In genomic region chr20:32523613-32524218, GRCh38 we compare ENCODE assay signal across 16 cellular contexts.
A peak's percentile ranks its signal among the peaks of the same experiment; 100 is the strongest.
DNase-seq lines count a peak whose midpoint lies in the region; ATAC-seq lines count a peak whose summit lies in the region.
"Had no signal": no experiment of that assay in that cellular context is flagged by ENCODE, and none has a peak within 500 bp of the region (broad histone marks: within the 10 kb centered on the region; RNA-seq: fewer than 3 reads in every experiment).

No MANE protein-coding gene starts in this region.

- peak overlapping the region; percentile 67 for H3K27ac ChIP-seq in cingulate gyrus (ENCODE audit: low read depth, low read length)
- no peak overlapping the region for H3K27ac ChIP-seq in trophoblast cell (ENCODE audit: low read depth, low read length)
- H3K27ac ChIP-seq: neutrophil, thyroid gland had no signal

- H3K4me1 Mint-ChIP-seq in T-helper 1 cell treated with Interleukin-12 subunit alpha and Interleukin-12 subunit beta and Interleukin-4 antibody, amounts not matched to agents 30 μg/mL and 1 μg/mL, for 36 hours (ENCODE audit: low read depth) = peaks cover 51% of the 10 kb centered on the region

- no peak overlapping the region for H2BK5ac ChIP-seq in trophoblast cell (ENCODE audit: low read depth, low read length, poor library complexity)

- H3K9me3 ChIP-seq in trophoblast cell (ENCODE audit: insufficient read depth, low read depth, low read length) = peaks cover 5% of the 10 kb centered on the region
- H3K9me3 ChIP-seq: left ventricle myocardium inferior, neutrophil, thyroid gland had no signal

- H3K9ac ChIP-seq in trophoblast cell (ENCODE audit: low read length) = no peak overlapping the region

- no peak for ATAC-seq in HG03280 (IDR thresholded peaks at IDR 0.05; ENCODE audit: unreplicated experiment)

- H3K18ac ChIP-seq in trophoblast cell (ENCODE audit: low read length) = peak overlapping the region; percentile 4

- peaks cover 11 to 17% of the 10 kb centered on the region in 2 experiments for H3K4me1 ChIP-seq in trophoblast cell (ENCODE audit: control insufficient read depth in 1 of 2, insufficient read depth in 2 of 2, low read length in 2 of 2)

- no peak overlapping the region for H2AFZ ChIP-seq in trophoblast cell (ENCODE audit: insufficient read depth, low read length, poor library complexity)

- no peak overlapping the region for H3K4ac ChIP-seq in trophoblast cell (ENCODE audit: low read depth, low read length)

- no peaks in the 10 kb centered on the region for H3K27me3 ChIP-seq in trophoblast cell (ENCODE audit: insufficient read depth, low read length)
- H3K27me3 ChIP-seq: thyroid gland had no signal

- no peaks in the 10 kb centered on the region for H3K27me3 Mint-ChIP-seq in T-helper 1 cell treated with Interleukin-12 subunit alpha and Interleukin-12 subunit beta and Interleukin-4 antibody, amounts not matched to agents 30 μg/mL and 1 μg/mL, for 36 hours (ENCODE audit: low read depth)

- H4K12ac ChIP-seq in trophoblast cell (ENCODE audit: low read depth, low read length) = no peak overlapping the region

- H3K14ac ChIP-seq in trophoblast cell (ENCODE audit: low read length) = no peak overlapping the region

- peaks cover 0 to 2% of the 10 kb centered on the region in 2 experiments for H3K36me3 ChIP-seq in trophoblast cell (ENCODE audit: control insufficient read depth in 1 of 2, insufficient read depth in 2 of 2, low read length in 2 of 2)
- H3K36me3 ChIP-seq: left ventricle myocardium inferior, neutrophil, thyroid gland had no signal

- H4K91ac ChIP-seq in trophoblast cell (ENCODE audit: low read depth, low read length) = no peak overlapping the region

- H4K8ac ChIP-seq in trophoblast cell (ENCODE audit: low read depth, low read length) = no peak overlapping the region

- H3K9me3 Mint-ChIP-seq in T-helper 1 cell treated with Interleukin-12 subunit alpha and Interleukin-12 subunit beta and Interleukin-4 antibody, amounts not matched to agents 30 μg/mL and 1 μg/mL, for 36 hours = no peaks in the 10 kb centered on the region

- no peak overlapping the region for H3K23ac ChIP-seq in trophoblast cell (ENCODE audit: low read length)

- H3K36me3 Mint-ChIP-seq in T-helper 1 cell treated with Interleukin-12 subunit alpha and Interleukin-12 subunit beta and Interleukin-4 antibody, amounts not matched to agents 30 μg/mL and 1 μg/mL, for 36 hours (ENCODE audit: low read depth) = peaks cover 20% of the 10 kb centered on the region

- H3K27ac Mint-ChIP-seq in T-helper 1 cell treated with Interleukin-12 subunit alpha and Interleukin-12 subunit beta and Interleukin-4 antibody, amounts not matched to agents 30 μg/mL and 1 μg/mL, for 36 hours = peak overlapping the region; percentile 74

- no peak overlapping the region for H3K4me3 Mint-ChIP-seq in T-helper 1 cell treated with Interleukin-12 subunit alpha and Interleukin-12 subunit beta and Interleukin-4 antibody, amounts not matched to agents 30 μg/mL and 1 μg/mL, for 36 hours

- no peaks in the 10 kb centered on the region for H3K79me2 ChIP-seq in trophoblast cell (ENCODE audit: control insufficient read depth, insufficient read depth, low read length, poor library complexity)

- H2AK5ac ChIP-seq in trophoblast cell (ENCODE audit: low read length) = no peak overlapping the region

- no peak overlapping the region for H2BK12ac ChIP-seq in trophoblast cell (ENCODE audit: low read length)

- no CpG with 5 or more reads among the region's 7 CpGs for WGBS in trophoblast cell (ENCODE audit: extremely low coverage, insufficient coverage, insufficient read length)

- DNase-seq in T-helper 1 cell (no peak), NCI-H82 treated with DMSO at 0.1 percent for 48 hours (lab: John Stamatoyannopoulos, UW; ENCODE audit: unreplicated experiment) (peak; percentile 44), trophoblast cell (no peak), DMS 273 treated with DMSO at 0.1 percent for 48 hours (lab: John Stamatoyannopoulos, UW) (no peak), NCI-H2171 (lab: John Stamatoyannopoulos, UW) (no peak)
- DNase-seq: activated CD4-positive, CD25-positive, alpha-beta regulatory T cell; hippocampal formation; Karpas-422; left ventricle myocardium inferior; NCI-H2029; NK-92 treated with Interleukin-12 subunit alpha and Interleukin-12 subunit beta, amount 100 ng/mL, for 24 hours; thyroid gland had no signal

- H3K79me1 ChIP-seq in trophoblast cell (ENCODE audit: low read length) = peaks cover 1% of the 10 kb centered on the region

- H2BK120ac ChIP-seq in trophoblast cell (ENCODE audit: insufficient read depth, low read length, poor library complexity) = no peak overlapping the region

- no peak overlapping the region for H3K4me3 ChIP-seq in trophoblast cell (ENCODE audit: low read depth, low read length)
- H3K4me3 ChIP-seq: left ventricle myocardium inferior, thyroid gland had no signal

- no peak overlapping the region for H3K4me2 ChIP-seq in trophoblast cell (ENCODE audit: low read length)
